8 cellular contexts compared by ENCODE assay signal in genomic region chr12:24991209-24992049, GRCh38. TPM values are rescaled to one million over a fixed set of nuclear protein-coding genes. Genes with fewer than 3 reads are reported as not detected.
DNase-seq lines count a peak whose midpoint lies in the region; TF ChIP-seq lines count a peak whose summit lies in the region.

No MANE protein-coding gene starts in this region.

- DNase-seq in NCI-H1436 (lab: John Stamatoyannopoulos, UW) (peak; percentile 61), NCI-H1436 treated with DMSO at 0.1 percent for 48 hours (lab: John Stamatoyannopoulos, UW) (no peak), HFF-Myc (ENCODE audit: extremely low read depth, low read depth) (peak; percentile 36), NCI-H1694 treated with DMSO at 0.1 percent for 48 hours (lab: John Stamatoyannopoulos, UW) (peak; percentile 95), SW480 (ENCODE audit: low spot score) (peak; percentile 88), fibroblast of the aortic adventitia (ENCODE audit: low read depth) (peak; percentile 76), lower leg skin (ENCODE audit: low spot score in 2 of 2) (no peak)

- no peaks in the 10 kb centered on the region for H3K36me3 ChIP-seq in neutrophil

- no peaks in the 10 kb centered on the region for H3K27me3 ChIP-seq in neutrophil

- no peak overlapping the region for H3K4me3 ChIP-seq in HFF-Myc (replicated peaks; ENCODE audit: low read depth, low read length)
- H3K4me3 ChIP-seq in fibroblast of the aortic adventitia (ENCODE audit: low read depth, low read length): no peak overlapping the region
- H3K4me3 ChIP-seq in neutrophil (ENCODE audit: low read depth in 1 of 2, low read length in 1 of 2): no peak overlapping the region
- no peak overlapping the region for H3K4me3 ChIP-seq in lower leg skin (ENCODE audit: low read depth, poor library complexity, severe bottlenecking)

- no peaks in the 10 kb centered on the region for H3K4me1 ChIP-seq in neutrophil (ENCODE audit: control insufficient read depth in 1 of 2, insufficient read depth in 1 of 2, low read depth in 1 of 2, low read length in 1 of 2)

- no peaks in the 10 kb centered on the region for H3K9me3 ChIP-seq in neutrophil

- TF ChIP-seq CTCF in HFF-Myc (IDR thresholded peaks at IDR 0.05; ENCODE audit: low read depth, low read length, missing control alignments) (peak; percentile 22), fibroblast of the aortic adventitia (IDR thresholded peaks at IDR 0.05; ENCODE audit: insufficient read depth, low read length) (peak; percentile 48), neutrophil (IDR thresholded peaks at IDR 0.05) (peak; percentile 66), lower leg skin (IDR thresholded peaks at IDR 0.05) (no peak)

- TF ChIP-seq POLR2A in lower leg skin (IDR thresholded peaks at IDR 0.05): no peak

- intact Hi-C loops in lower leg skin (cut with DNase I; ENCODE audit: low total_unique reads): loop anchor here (2.0 kb wide), 1 partner anchor 137 kb away; no protein-coding TSS in a partner anchor

- H3K27ac ChIP-seq in neutrophil: no peak overlapping the region

- WGBS in lower leg skin, 2 donors: 32 to 36% methylated on average over 9 of the region's 9 CpGs

RNA-seq across cellular contexts. Expression of gene BCAT1, which starts 42.5 kb away (rescaled TPM):
- total RNA-seq in fibroblast of the aortic adventitia (ENCODE audit: low replicate concordance) (186 and 453 TPM in 2 replicates), lower leg skin (1 to 10 TPM; 1.0 to 4.6 (median 2.8) TPM)

Comparison
In these comparisons a context has a peak if more than half of its experiments do, and no peak if none do; other contexts are left out.
1. DNase-seq: peak in NCI-H1436 (single experiment), HFF-Myc (single experiment), NCI-H1694 treated with DMSO at 0.1 percent for 48 hours (single experiment), SW480 (single experiment) and fibroblast of the aortic adventitia (single experiment); none in NCI-H1436 treated with DMSO at 0.1 percent for 48 hours (single experiment) and lower leg skin (0 of 2).
2. CTCF ChIP-seq: peak in HFF-Myc (single experiment), fibroblast of the aortic adventitia (single experiment) and neutrophil (single experiment); none in lower leg skin (0 of 3).
3. RNA of gene BCAT1, which starts 42.5 kb away (total RNA-seq): 186 to 453 TPM in fibroblast of the aortic adventitia; 1.0 to 4.6 TPM in lower leg skin; every median in the first group is over 10 times any median in the second.